Comparison of ENCODE assay signal across 7 cellular contexts in genomic region chr17:31499771-31500554, GRCh38.
DNase-seq lines count a peak whose midpoint lies in the region; ATAC-seq lines count a peak whose summit lies in the region.

No MANE protein-coding gene starts in this region.

- ATAC-seq in activated naive CD4-positive, alpha-beta T cell treated with anti-CD3 and anti-CD28 coated beads, Interleukin-2, amount 50 U/mL, for 72 hours, result peak; percentile 79 to 94
- ATAC-seq in GM21423 (IDR thresholded peaks at IDR 0.05; ENCODE audit: unreplicated experiment), result no peak

- H3K36me3 Mint-ChIP-seq in activated naive CD4-positive, alpha-beta T cell treated with anti-CD3 and anti-CD28 coated beads, Interleukin-2, amount 50 U/mL, for 72 hours, result no peaks in the 10 kb centered on the region

- H3K27ac Mint-ChIP-seq in activated naive CD4-positive, alpha-beta T cell treated with anti-CD3 and anti-CD28 coated beads, Interleukin-2, amount 50 U/mL, for 72 hours, result peak overlapping the region; percentile 65 to 72

- DNase-seq in HT1080 (ENCODE audit: low read depth), result peak; percentile 52
- peak in 1 of 2 donors; percentile 86 for DNase-seq in activated naive CD4-positive, alpha-beta T cell treated with anti-CD3 and anti-CD28 coated beads, Interleukin-2, amount 50 U/mL, for 72 hours (ENCODE audit: low spot score in 2 of 2)
- DNase-seq in hippocampal formation (lab: John Stamatoyannopoulos, UW), result peak; percentile 66 to 72
- peak; percentile 45 to 65 for DNase-seq in stimulated activated CD8-positive, alpha-beta memory T cell treated with anti-CD3 and anti-CD28 coated beads, Interleukin-2, amount 100 ng/mL, for 48 hours (ENCODE audit: low read depth in 2 of 2)
- no peak for DNase-seq in NOMO-1 treated with dmso at 0.1 percent for 144 hours (lab: John Stamatoyannopoulos, UW; ENCODE audit: unreplicated experiment)
- DNase-seq in SK-N-DZ (ENCODE audit: low spot score), result no peak

- no peaks in the 10 kb centered on the region for H3K9me3 Mint-ChIP-seq in activated naive CD4-positive, alpha-beta T cell treated with anti-CD3 and anti-CD28 coated beads, Interleukin-2, amount 50 U/mL, for 72 hours

Comparison
In these comparisons a context has a peak if more than half of its experiments do, and no peak if none do; other contexts are left out.
1. DNase-seq: peak in HT1080 (single experiment), hippocampal formation (2 of 2) and stimulated activated CD8-positive, alpha-beta memory T cell treated with anti-CD3 and anti-CD28 coated beads, Interleukin-2, amount 100 ng/mL, for 48 hours (2 of 2); none in NOMO-1 treated with dmso at 0.1 percent for 144 hours (single experiment) and SK-N-DZ (single experiment).